Comparison of ENCODE assay signal across 19 cellular contexts in the genomic region with DNA sequence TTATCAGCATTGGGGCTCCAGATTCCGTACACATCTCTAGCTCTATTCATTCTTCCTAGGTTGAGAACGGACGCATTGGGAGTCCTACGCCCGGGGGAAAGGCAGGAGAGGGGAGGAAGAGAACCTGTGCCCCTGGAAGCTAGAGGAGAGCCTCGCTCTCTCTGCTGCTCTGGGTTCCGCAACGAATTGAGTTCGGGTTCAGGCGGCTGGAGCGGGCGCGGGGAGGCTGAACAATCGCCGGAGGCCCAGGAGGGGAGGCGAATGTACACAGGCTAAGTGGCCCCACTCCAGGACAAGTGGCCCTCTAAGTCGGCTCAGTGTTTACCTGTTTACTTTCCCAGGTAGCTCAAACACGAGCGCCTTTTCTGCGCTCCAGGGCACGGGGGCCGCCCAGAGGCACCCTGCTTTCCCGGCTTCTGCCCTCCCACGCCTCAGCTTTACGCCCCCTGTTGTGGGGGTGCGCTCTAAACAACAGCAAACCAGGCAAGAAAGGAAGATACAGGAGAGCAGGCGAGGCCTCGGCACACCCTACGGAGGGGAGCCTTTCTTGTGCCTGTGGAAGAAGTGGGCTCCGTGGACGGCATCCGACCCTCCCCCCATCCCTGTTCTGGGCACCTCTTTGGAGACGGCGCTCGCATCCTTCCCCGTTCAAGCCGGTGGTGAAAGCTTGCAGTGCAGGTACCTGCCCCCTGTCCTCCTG. TPM values are rescaled to one million over a fixed set of nuclear protein-coding genes. Genes with fewer than 3 reads are reported as not detected.
DNase-seq lines count a peak whose midpoint lies in the region; ATAC-seq and TF ChIP-seq lines count a peak whose summit lies in the region.
"Had no signal": no experiment of that assay in that cellular context is flagged by ENCODE, and none has a peak within 500 bp of the region (broad histone marks: within the 10 kb centered on the region; RNA-seq: fewer than 3 reads in every experiment).

No MANE protein-coding gene starts in this region.

- H3K4me1 ChIP-seq in GM23338 (ENCODE audit: insufficient read depth) (peaks cover 63% of the 10 kb centered on the region), mucosa of descending colon (ENCODE audit: low read depth) (peaks cover 11% of the 10 kb centered on the region)
- H3K4me1 ChIP-seq in effector memory CD4-positive, alpha-beta T cell (ENCODE audit: control insufficient read depth, insufficient read depth, low read length, poor library complexity, severe bottlenecking), result peaks cover 44% of the 10 kb centered on the region
- H3K4me1 ChIP-seq: SJCRH30 had no signal

- no peaks in the 10 kb centered on the region for H3K79me2 ChIP-seq in GM23338 (replicated peaks; ENCODE audit: insufficient read depth)
- no peaks in the 10 kb centered on the region for H3K79me2 ChIP-seq in neural cell (replicated peaks; ENCODE audit: insufficient read depth, low read length)

- H3K36me3 Mint-ChIP-seq in GM23338 (ENCODE audit: low read depth), result no peaks in the 10 kb centered on the region
- H3K36me3 Mint-ChIP-seq: stimulated activated effector memory CD8-positive, alpha-beta T cell treated with anti-CD3 and anti-CD28 coated beads, Interleukin-12 subunit alpha, Interleukin-12 subunit beta, amount 100 ng/mL, for 72 hours had no signal

- H3K27me3 Mint-ChIP-seq in GM23338 (ENCODE audit: insufficient read depth, low read depth, poor library complexity), result peaks cover 88% of the 10 kb centered on the region

- H2AFZ ChIP-seq in GM23338 (no peak overlapping the region), neural cell (ENCODE audit: low read depth, low read length) (no peak overlapping the region)
- H2AFZ ChIP-seq: GM23248 had no signal

- no peak overlapping the region for H3K27ac Mint-ChIP-seq in GM23338
- H3K27ac Mint-ChIP-seq: stimulated activated effector memory CD8-positive, alpha-beta T cell treated with anti-CD3 and anti-CD28 coated beads, Interleukin-12 subunit alpha, Interleukin-12 subunit beta, amount 100 ng/mL, for 72 hours had no signal

- CTCF ChIA-PET in RWPE1 (lab: Yijun Ruan, JAX), result interaction anchor here (1.2 to 1.5 kb wide), 2 partner anchors 11 to 282 kb away, joined by 3 to 4 read pairs; no protein-coding TSS in a partner anchor

- H3K27ac ChIP-seq in GM23338 (ENCODE audit: low read depth) (no peak overlapping the region), RWPE1 (no peak overlapping the region), neural cell (ENCODE audit: low read length) (no peak overlapping the region)
- H3K27ac ChIP-seq in effector memory CD4-positive, alpha-beta T cell (ENCODE audit: insufficient read depth, low read length, poor library complexity, severe bottlenecking), result no peak overlapping the region
- H3K27ac ChIP-seq: GM23248, KMS-11, SJCRH30, VCaP had no signal

- ATAC-seq in GM23338 (no peak), mucosa of descending colon (no peak)
- ATAC-seq: stimulated activated effector memory CD8-positive, alpha-beta T cell treated with anti-CD3 and anti-CD28 coated beads, Interleukin-12 subunit alpha, Interleukin-12 subunit beta, amount 100 ng/mL, for 72 hours had no signal

- peak overlapping the region; percentile 56 for H3K4me3 ChIP-seq in GM23338
- H3K4me3 ChIP-seq in neural cell (ENCODE audit: low read length), result no peak overlapping the region
- H3K4me3 ChIP-seq in effector memory CD4-positive, alpha-beta T cell (ENCODE audit: insufficient read depth, low read depth, low read length, poor library complexity, severe bottlenecking), result no peak overlapping the region
- H3K4me3 ChIP-seq in mucosa of descending colon, result no peak overlapping the region
- H3K4me3 ChIP-seq: GM23248, SJCRH30 had no signal

- H3K9me2 ChIP-seq in GM23338 (ENCODE audit: insufficient read depth) (no peaks in the 10 kb centered on the region), neural cell (ENCODE audit: insufficient read depth, low read length) (no peaks in the 10 kb centered on the region)

- no peak for TF ChIP-seq RAD21 in neural cell (conservative IDR thresholded peaks at IDR 0.05)

- H3K4me3 Mint-ChIP-seq in GM23338, result peak overlapping the region; percentile 65; the same call in 2 of the 3 replicates
- H3K4me3 Mint-ChIP-seq: stimulated activated effector memory CD8-positive, alpha-beta T cell treated with anti-CD3 and anti-CD28 coated beads, Interleukin-12 subunit alpha, Interleukin-12 subunit beta, amount 100 ng/mL, for 72 hours had no signal

- H3K27me3 ChIP-seq in GM23338 (ENCODE audit: insufficient read depth), result peaks cover 91% of the 10 kb centered on the region
- peaks cover 99% of the 10 kb centered on the region for H3K27me3 ChIP-seq in neural cell (ENCODE audit: insufficient read depth, low read depth, low read length)
- H3K27me3 ChIP-seq in effector memory CD4-positive, alpha-beta T cell (replicated peaks; ENCODE audit: control insufficient read depth, insufficient read depth, low read length, poor library complexity, severe bottlenecking), result peaks cover 78% of the 10 kb centered on the region
- H3K27me3 ChIP-seq: SJCRH30 had no signal

- POLR2A ChIA-PET in RWPE1 (lab: Yijun Ruan, JAX; ENCODE audit: low non-redundant PET), result no interaction called here

- peaks cover 7% of the 10 kb centered on the region; the same call in 2 of the 3 replicates for H3K9me3 Mint-ChIP-seq in GM23338
- H3K9me3 Mint-ChIP-seq: stimulated activated effector memory CD8-positive, alpha-beta T cell treated with anti-CD3 and anti-CD28 coated beads, Interleukin-12 subunit alpha, Interleukin-12 subunit beta, amount 100 ng/mL, for 72 hours had no signal

- H3K9ac ChIP-seq in neural cell (ENCODE audit: low read length), result no peak overlapping the region
- H3K9ac ChIP-seq: GM23248, KMS-11 had no signal

- peaks cover 52% of the 10 kb centered on the region for H3K4me1 Mint-ChIP-seq in GM23338

- H3K9me3 ChIP-seq in neural cell (ENCODE audit: low read length), result no peaks in the 10 kb centered on the region
- H3K9me3 ChIP-seq in effector memory CD4-positive, alpha-beta T cell (ENCODE audit: control insufficient read depth, low read length), result no peaks in the 10 kb centered on the region
- no peaks in the 10 kb centered on the region for H3K9me3 ChIP-seq in mucosa of descending colon
- H3K9me3 ChIP-seq: SJCRH30 had no signal

- TF ChIP-seq EP300 in neural cell (conservative IDR thresholded peaks at IDR 0.05; ENCODE audit: poor library complexity, severe bottlenecking), result no peak

- H3K36me3 ChIP-seq in GM23338 (ENCODE audit: insufficient read depth) (no peaks in the 10 kb centered on the region), neural cell (ENCODE audit: insufficient read depth, low read length) (no peaks in the 10 kb centered on the region), mucosa of descending colon (ENCODE audit: low read depth) (no peaks in the 10 kb centered on the region)
- H3K36me3 ChIP-seq in effector memory CD4-positive, alpha-beta T cell (ENCODE audit: control insufficient read depth, insufficient read depth, low read length), result no peaks in the 10 kb centered on the region
- H3K36me3 ChIP-seq: SJCRH30 had no signal

- DNase-seq in NCI-H2196 (lab: John Stamatoyannopoulos, UW; ENCODE audit: unreplicated experiment) (peak; percentile 8), NCI-H2196 treated with DMSO at 0.1 percent for 48 hours (lab: John Stamatoyannopoulos, UW; ENCODE audit: unreplicated experiment) (no peak), GM23338 (ENCODE audit: low spot score) (peak; percentile 34), RWPE1 (ENCODE audit: low spot score) (peak; percentile 41), mucosa of descending colon (no peak)
- no peak for DNase-seq in effector memory CD4-positive, alpha-beta T cell
- no peak for DNase-seq in stimulated activated naive CD4-positive, alpha-beta T cell (lab: John Stamatoyannopoulos, UW)
- DNase-seq: activated CD8-positive, alpha-beta memory T cell treated with anti-CD3 and anti-CD28 coated beads for 24 hours; activated naive CD4-positive, alpha-beta T cell; GM23248; NCI-H1694; SJCRH30 had no signal

- H4K20me1 ChIP-seq in GM23338 (replicated peaks; ENCODE audit: insufficient read depth) (peaks cover 11% of the 10 kb centered on the region), neural cell (ENCODE audit: insufficient read depth) (no peaks in the 10 kb centered on the region)

- peak overlapping the region; percentile 84 for H3K4me2 ChIP-seq in GM23338
- H3K4me2 ChIP-seq in neural cell (ENCODE audit: low read length), result no peak overlapping the region
- H3K4me2 ChIP-seq: KMS-11 had no signal

- TF ChIP-seq CTCF in GM23338 (conservative IDR thresholded peaks at IDR 0.05; ENCODE audit: low read depth in 2 of 2) (no peak), RWPE1 (conservative IDR thresholded peaks at IDR 0.05; ENCODE audit: low read depth) (no peak), neural cell (IDR thresholded peaks at IDR 0.05; ENCODE audit: poor library complexity, severe bottlenecking) (no peak), mucosa of descending colon (IDR thresholded peaks at IDR 0.05) (no peak)

- H3F3A ChIP-seq in GM23338 (replicated peaks; ENCODE audit: low read depth) (peaks cover 37% of the 10 kb centered on the region), neural cell (ENCODE audit: insufficient read depth, low read length, poor library complexity, severe bottlenecking) (no peaks in the 10 kb centered on the region)

- intact Hi-C loops in mucosa of descending colon (cut with DNase I, micrococcal nuclease), result no loop called here

TF ChIP-seq in GM23338, 12 proteins besides CTCF, POLR2A, EP300 and RAD21 (continues in another document):
- peak; percentile 92 for TF ChIP-seq EZH2 (IDR thresholded peaks at IDR 0.05; ENCODE audit: low read depth, unreplicated experiment)

TF ChIP-seq in neural cell, 6 proteins besides CTCF, POLR2A, EP300 and RAD21:
- TF ChIP-seq POLR2AphosphoS5 (IDR thresholded peaks at IDR 0.05) (no peak), EZH2 (IDR thresholded peaks at IDR 0.05; ENCODE audit: borderline replicate concordance, insufficient read depth, low read length, poor library complexity, severe bottlenecking) (peak; percentile 70)

RNA-seq across cellular contexts. Expression of a gene that starts 4.6 kb away (rescaled TPM):
- total RNA-seq in GM23338 (2014; rRNA removed; shearing (Covaris generic)), result not detected in 2 replicates
- polyA plus RNA-seq in GM23338 (2016; fragmentation: Nextera tagmentation; extraction: Ambion mirVana), result not detected in 2 replicates
- polyA plus RNA-seq in neural cell, result not detected in 2 replicates
- not detected in 2 replicates for polyA minus RNA-seq in neural cell
- 1 to 10 TPM in 1 of 3 donors, under 1 TPM in 2; 0.22 to 1.8 (median 0.81) TPM for total RNA-seq in mucosa of descending colon
- total RNA-seq: bronchial epithelial cell, fibroblast of villous mesenchyme, GM23248, lung microvascular endothelial cell, SJCRH30 had no signal
- polyA plus RNA-seq: GM23248 had no signal

Comparison
In these comparisons a context has a peak if more than half of its experiments do, and no peak if none do; other contexts are left out.
1. DNase-seq: peak in NCI-H2196 (single experiment), GM23338 (single experiment) and RWPE1 (single experiment); none in NCI-H2196 treated with DMSO at 0.1 percent for 48 hours (single experiment), effector memory CD4-positive, alpha-beta T cell (0 of 3), stimulated activated naive CD4-positive, alpha-beta T cell (0 of 6) and mucosa of descending colon (0 of 3).